6 cellular contexts compared by ENCODE assay signal in genomic region chr11:504994-505344, GRCh38. TPM values are rescaled to one million over a fixed set of nuclear protein-coding genes. Genes with fewer than 3 reads are reported as not detected.
DNase-seq lines count a peak whose midpoint lies in the region; ATAC-seq and TF ChIP-seq lines count a peak whose summit lies in the region.

No MANE protein-coding gene starts in this region.

- peaks cover 0 to 27% (median 10%) of the 10 kb centered on the region in 3 experiments for H3K36me3 ChIP-seq in naive thymus-derived CD4-positive, alpha-beta T cell (ENCODE audit: control insufficient read depth in 2 of 3, insufficient read depth in 3 of 3, low read length in 3 of 3)

- H3K4me1 ChIP-seq in naive thymus-derived CD4-positive, alpha-beta T cell (ENCODE audit: control insufficient read depth in 2 of 2, insufficient read depth in 2 of 2, low read length in 2 of 2) = peaks cover 12 to 26% of the 10 kb centered on the region in 2 donors

- no peak for TF ChIP-seq CTCF in Calu3 (IDR thresholded peaks at IDR 0.05; ENCODE audit: unreplicated experiment)

- H3K9me3 ChIP-seq in naive thymus-derived CD4-positive, alpha-beta T cell (ENCODE audit: control insufficient read depth in 2 of 3, low read length in 3 of 3) = no peaks in the 10 kb centered on the region

- H3K36me3 Mint-ChIP-seq in Calu3 (ENCODE audit: insufficient read depth, unreplicated experiment) = peaks cover 54% of the 10 kb centered on the region
- H3K36me3 Mint-ChIP-seq in activated T-helper 17 cell treated with anti-CD3 and anti-CD28 coated beads, Interleukin-2, amount 50 U/mL, for 72 hours (ENCODE audit: low read depth) = peaks cover 57% of the 10 kb centered on the region
- H3K36me3 Mint-ChIP-seq in naive thymus-derived CD4-positive, alpha-beta T cell = peaks cover 0 to 11% (median 3%) of the 10 kb centered on the region in 5 donors

- CTCF ChIA-PET in Calu3 (lab: Charles Lee) = no interaction called here
- CTCF ChIA-PET in naive thymus-derived CD4-positive, alpha-beta T cell (lab: Charles Lee) = no interaction called here

- no peak overlapping the region for H3K4me3 ChIP-seq in naive thymus-derived CD4-positive, alpha-beta T cell (ENCODE audit: low read length)

- no peak overlapping the region for H3K27ac Mint-ChIP-seq in Calu3 (ENCODE audit: unreplicated experiment)
- H3K27ac Mint-ChIP-seq in activated T-helper 17 cell treated with anti-CD3 and anti-CD28 coated beads, Interleukin-2, amount 50 U/mL, for 72 hours = no peak overlapping the region
- H3K27ac Mint-ChIP-seq in naive thymus-derived CD4-positive, alpha-beta T cell = peak overlapping the region in 8 of 9 donors; percentile 14 to 100 (median 99)

- POLR2A ChIA-PET in naive thymus-derived CD4-positive, alpha-beta T cell (lab: Charles Lee) = interaction anchor here (0.6 kb wide), 1 partner anchor 50 kb away, joined by 3 read pairs; no protein-coding TSS in a partner anchor

- peak overlapping the region; percentile 99 for H3K27ac ChIP-seq in naive thymus-derived CD4-positive, alpha-beta T cell (ENCODE audit: low read depth, low read length)

- DNase-seq in Calu3 (no peak), nucleus accumbens (lab: John Stamatoyannopoulos, UW) (no peak), sciatic nerve (ENCODE audit: low spot score) (no peak), RPMI8226 (no peak)
- no peak for DNase-seq in naive thymus-derived CD4-positive, alpha-beta T cell

- BruUV-seq in Calu3 (replicated peaks; lab: Mats Ljungman, UMichigan) = no TSS peak

- no peak for ATAC-seq in activated T-helper 17 cell treated with anti-CD3 and anti-CD28 coated beads, Interleukin-2, amount 50 U/mL, for 72 hours (replicated peaks)
- no peak for ATAC-seq in naive thymus-derived CD4-positive, alpha-beta T cell
- ATAC-seq in sciatic nerve = no peak

- H3K4me3 Mint-ChIP-seq in Calu3 (ENCODE audit: low read depth, unreplicated experiment) = peak overlapping the region; percentile 92
- H3K4me3 Mint-ChIP-seq in activated T-helper 17 cell treated with anti-CD3 and anti-CD28 coated beads, Interleukin-2, amount 50 U/mL, for 72 hours = peak overlapping the region; percentile 94
- peak overlapping the region; percentile 61 to 99 (median 86) for H3K4me3 Mint-ChIP-seq in naive thymus-derived CD4-positive, alpha-beta T cell

- H3K9me3 Mint-ChIP-seq in Calu3 (ENCODE audit: low read depth, unreplicated experiment) = no peaks in the 10 kb centered on the region
- H3K9me3 Mint-ChIP-seq in activated T-helper 17 cell treated with anti-CD3 and anti-CD28 coated beads, Interleukin-2, amount 50 U/mL, for 72 hours = no peaks in the 10 kb centered on the region
- peaks cover 0 to 4% (median 0%) of the 10 kb centered on the region in 11 donors for H3K9me3 Mint-ChIP-seq in naive thymus-derived CD4-positive, alpha-beta T cell

- H3K27me3 ChIP-seq in naive thymus-derived CD4-positive, alpha-beta T cell (ENCODE audit: control insufficient read depth in 2 of 2, insufficient read depth in 2 of 2, low read length in 2 of 2) = no peaks in the 10 kb centered on the region

- H3K4me1 Mint-ChIP-seq in Calu3 (ENCODE audit: low read depth, unreplicated experiment) = no peaks in the 10 kb centered on the region
- H3K4me1 Mint-ChIP-seq in activated T-helper 17 cell treated with anti-CD3 and anti-CD28 coated beads, Interleukin-2, amount 50 U/mL, for 72 hours = no peaks in the 10 kb centered on the region
- H3K4me1 Mint-ChIP-seq in naive thymus-derived CD4-positive, alpha-beta T cell = peaks cover 5 to 33% (median 24%) of the 10 kb centered on the region in 7 donors

- intact Hi-C loops in Calu3 (cut with micrococcal nuclease; ENCODE audit: unreplicated experiment) (no loop called here), sciatic nerve (cut with DNase I) (no loop called here)
- intact Hi-C loops in naive thymus-derived CD4-positive, alpha-beta T cell (cut with micrococcal nuclease) = loop anchor here (5.0 kb wide), 4 partner anchors 148 to 757 kb away; partner anchors contain the start of genes IFITM1 (in 1 of the 2) and IFITM2 (in 1 of the 2)

- H3K27me3 Mint-ChIP-seq in Calu3 (ENCODE audit: unreplicated experiment) = no peaks in the 10 kb centered on the region
- H3K27me3 Mint-ChIP-seq in activated T-helper 17 cell treated with anti-CD3 and anti-CD28 coated beads, Interleukin-2, amount 50 U/mL, for 72 hours = no peaks in the 10 kb centered on the region
- no peaks in the 10 kb centered on the region for H3K27me3 Mint-ChIP-seq in naive thymus-derived CD4-positive, alpha-beta T cell

RNA-seq across cellular contexts. Expression of gene RNH1, which starts 2.1 kb away (rescaled TPM):
- 103 and 107 TPM in 2 replicates for total RNA-seq in Calu3 (2022)
- 100 to 1,000 TPM in 1 of 2 donors, 10 to 100 TPM in 1; 88.4 to 126 TPM for total RNA-seq in activated T-helper 17 cell treated with anti-CD3 and anti-CD28 coated beads, Interleukin-2, amount 50 U/mL, for 72 hours
- 100 to 1,000 TPM in 4 of 5 experiments, 10 to 100 TPM in 1; 98.6 to 193 (median 109) TPM for total RNA-seq in naive thymus-derived CD4-positive, alpha-beta T cell
- 100 to 1,000 TPM; 156 to 243 TPM for polyA plus RNA-seq in naive thymus-derived CD4-positive, alpha-beta T cell
- total RNA-seq in sciatic nerve = 134 TPM

RNA-seq across cellular contexts. Expression of gene HRAS, which starts 30.4 kb away (rescaled TPM):
- 42.1 and 47.9 TPM in 2 replicates for total RNA-seq in Calu3 (2022)
- total RNA-seq in activated T-helper 17 cell treated with anti-CD3 and anti-CD28 coated beads, Interleukin-2, amount 50 U/mL, for 72 hours = 10 to 100 TPM; 29.5 to 73.2 TPM
- 10 to 100 TPM; 22.3 to 52.0 (median 31.9) TPM for total RNA-seq in naive thymus-derived CD4-positive, alpha-beta T cell
- 10 to 100 TPM; 12.6 to 19.5 TPM for polyA plus RNA-seq in naive thymus-derived CD4-positive, alpha-beta T cell
- 45.2 TPM for total RNA-seq in sciatic nerve

RNA-seq across cellular contexts. Expression of gene LRRC56, which starts 32.4 kb away (rescaled TPM):
- total RNA-seq in Calu3 (2022) (2.2 and 2.6 TPM in 2 replicates), sciatic nerve (1.4 TPM)
- 1 to 10 TPM; 1.1 to 4.4 TPM for total RNA-seq in activated T-helper 17 cell treated with anti-CD3 and anti-CD28 coated beads, Interleukin-2, amount 50 U/mL, for 72 hours
- total RNA-seq in naive thymus-derived CD4-positive, alpha-beta T cell = 1 to 10 TPM; 2.3 to 5.1 (median 3.6) TPM
- polyA plus RNA-seq in naive thymus-derived CD4-positive, alpha-beta T cell = 1 to 10 TPM in 1 of 2 donors, under 1 TPM in 1; 0.35 to 1.0 TPM

RNA-seq across cellular contexts. Expression of gene PTDSS2, which starts 54.9 kb away (rescaled TPM):
- 25.1 and 30.4 TPM in 2 replicates for total RNA-seq in Calu3 (2022)
- 10 to 100 TPM; 24.1 to 28.0 TPM for total RNA-seq in activated T-helper 17 cell treated with anti-CD3 and anti-CD28 coated beads, Interleukin-2, amount 50 U/mL, for 72 hours
- 10 to 100 TPM; 19.3 to 27.7 (median 23.4) TPM for total RNA-seq in naive thymus-derived CD4-positive, alpha-beta T cell
- 1 to 10 TPM; 9.0 to 9.9 TPM for polyA plus RNA-seq in naive thymus-derived CD4-positive, alpha-beta T cell
- 33.1 TPM for total RNA-seq in sciatic nerve

RNA-seq across cellular contexts. Expression of gene LMNTD2, which starts 55.6 kb away (rescaled TPM):
- total RNA-seq in Calu3 (2022) (7.2 and 7.8 TPM in 2 replicates), sciatic nerve (1.3 TPM)
- total RNA-seq in activated T-helper 17 cell treated with anti-CD3 and anti-CD28 coated beads, Interleukin-2, amount 50 U/mL, for 72 hours = 1 to 10 TPM; 2.7 to 6.6 TPM
- total RNA-seq in naive thymus-derived CD4-positive, alpha-beta T cell = 10 to 100 TPM in 2 of 5 experiments, 1 to 10 TPM in 3; 2.8 to 14.7 (median 9.6) TPM
- polyA plus RNA-seq in naive thymus-derived CD4-positive, alpha-beta T cell = 1 to 10 TPM; 2.3 to 3.6 TPM

Comparison
In these comparisons a context has a peak if more than half of its experiments do, and no peak if none do; other contexts are left out.
1. H3K27ac Mint-ChIP-seq: peak in naive thymus-derived CD4-positive, alpha-beta T cell (8 of 9); none in Calu3 (single experiment) and activated T-helper 17 cell treated with anti-CD3 and anti-CD28 coated beads, Interleukin-2, amount 50 U/mL, for 72 hours (single experiment).
2. intact Hi-C loops: an anchor here in naive thymus-derived CD4-positive, alpha-beta T cell (5.0 kb wide); none called in Calu3 and sciatic nerve.
3. Peak in every context shown above with its lines, with median percentiles within 50 percentile points of each other: H3K4me3 Mint-ChIP-seq.